8 cellular contexts compared by ENCODE assay signal in genomic region chr9:121271368-121272351, GRCh38. TPM values are rescaled to one million over a fixed set of nuclear protein-coding genes. Genes with fewer than 3 reads are reported as not detected.
A peak's percentile ranks its signal among the peaks of the same experiment; 100 is the strongest.
DNase-seq lines count a peak whose midpoint lies in the region; ATAC-seq and TF ChIP-seq lines count a peak whose summit lies in the region.

No MANE protein-coding gene starts in this region.

- H3K27me3 ChIP-seq in rectal smooth muscle tissue (ENCODE audit: control insufficient read depth, insufficient read depth, low read length), result no peaks in the 10 kb centered on the region

- peak; percentile 79 for DNase-seq in Daoy (ENCODE audit: low read depth)
- peak; percentile 85 for DNase-seq in Right ventricle myocardium inferior (ENCODE audit: missing footprints)
- DNase-seq in NCI-H1417 (lab: John Stamatoyannopoulos, UW), result no peak
- no peak for DNase-seq in NCI-H2171 treated with DMSO at 0.1 percent for 48 hours (lab: John Stamatoyannopoulos, UW)
- DNase-seq in NCI-H2227 (lab: John Stamatoyannopoulos, UW; ENCODE audit: unreplicated experiment), result no peak
- no peak for DNase-seq in stimulated activated naive CD8-positive, alpha-beta T cell treated with anti-CD3 and anti-CD28 coated beads, Interleukin-15, Interleukin-2, amounts not matched to agents 100 U/mL and 50 U/mL, for 24 hours

- H3K4me3 ChIP-seq in rectal smooth muscle tissue (ENCODE audit: low read length), result peak overlapping the region; percentile 14

- H3K4me1 ChIP-seq in rectal smooth muscle tissue (ENCODE audit: control insufficient read depth, insufficient read depth, low read length), result peaks cover 58% of the 10 kb centered on the region

- no peak overlapping the region for H3K9ac ChIP-seq in rectal smooth muscle tissue (ENCODE audit: low read length)

- no peaks in the 10 kb centered on the region for H3K36me3 ChIP-seq in rectal smooth muscle tissue (ENCODE audit: control insufficient read depth, insufficient read depth, low read length)

- intact Hi-C loops in Right ventricle myocardium inferior (cut with DNase I), result no loop called here

- ATAC-seq in SK-N-SH treated with all-trans-retinoic acid at 6 μM for 48 hours (peak; percentile 74), Right ventricle myocardium inferior (peak; percentile 69)
- ATAC-seq in stimulated activated naive CD8-positive, alpha-beta T cell treated with anti-CD3 and anti-CD28 coated beads, Interleukin-15, Interleukin-2, amounts not matched to agents 100 U/mL and 50 U/mL, for 24 hours, result no peak

- H3K27ac ChIP-seq in rectal smooth muscle tissue (ENCODE audit: low read depth, low read length), result peak overlapping the region; percentile 98

TF ChIP-seq in SK-N-SH treated with all-trans-retinoic acid at 6 μM for 48 hours, 23 proteins besides CTCF, POLR2A, EP300 and RAD21:
- no peak for TF ChIP-seq GLIS3 (CRISPR knock-in tag; IDR thresholded peaks at IDR 0.05)
- no peak for TF ChIP-seq ISL1 (CRISPR knock-in tag; IDR thresholded peaks at IDR 0.05)
- no peak for TF ChIP-seq ARNTL (CRISPR knock-in tag; IDR thresholded peaks at IDR 0.05; ENCODE audit: borderline replicate concordance, low read depth)
- TF ChIP-seq, protein P1, sequence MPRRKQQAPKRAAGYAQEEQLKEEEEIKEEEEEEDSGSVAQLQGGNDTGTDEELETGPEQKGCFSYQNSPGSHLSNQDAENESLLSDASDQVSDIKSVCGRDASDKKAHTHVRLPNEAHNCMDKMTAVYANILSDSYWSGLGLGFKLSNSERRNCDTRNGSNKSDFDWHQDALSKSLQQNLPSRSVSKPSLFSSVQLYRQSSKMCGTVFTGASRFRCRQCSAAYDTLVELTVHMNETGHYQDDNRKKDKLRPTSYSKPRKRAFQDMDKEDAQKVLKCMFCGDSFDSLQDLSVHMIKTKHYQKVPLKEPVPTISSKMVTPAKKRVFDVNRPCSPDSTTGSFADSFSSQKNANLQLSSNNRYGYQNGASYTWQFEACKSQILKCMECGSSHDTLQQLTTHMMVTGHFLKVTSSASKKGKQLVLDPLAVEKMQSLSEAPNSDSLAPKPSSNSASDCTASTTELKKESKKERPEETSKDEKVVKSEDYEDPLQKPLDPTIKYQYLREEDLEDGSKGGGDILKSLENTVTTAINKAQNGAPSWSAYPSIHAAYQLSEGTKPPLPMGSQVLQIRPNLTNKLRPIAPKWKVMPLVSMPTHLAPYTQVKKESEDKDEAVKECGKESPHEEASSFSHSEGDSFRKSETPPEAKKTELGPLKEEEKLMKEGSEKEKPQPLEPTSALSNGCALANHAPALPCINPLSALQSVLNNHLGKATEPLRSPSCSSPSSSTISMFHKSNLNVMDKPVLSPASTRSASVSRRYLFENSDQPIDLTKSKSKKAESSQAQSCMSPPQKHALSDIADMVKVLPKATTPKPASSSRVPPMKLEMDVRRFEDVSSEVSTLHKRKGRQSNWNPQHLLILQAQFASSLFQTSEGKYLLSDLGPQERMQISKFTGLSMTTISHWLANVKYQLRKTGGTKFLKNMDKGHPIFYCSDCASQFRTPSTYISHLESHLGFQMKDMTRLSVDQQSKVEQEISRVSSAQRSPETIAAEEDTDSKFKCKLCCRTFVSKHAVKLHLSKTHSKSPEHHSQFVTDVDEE (CRISPR knock-in tag; IDR thresholded peaks at IDR 0.05), result no peak
- no peak for TF ChIP-seq ZNF8 (CRISPR knock-in tag; IDR thresholded peaks at IDR 0.05)
- TF ChIP-seq ZFP30 (CRISPR knock-in tag; IDR thresholded peaks at IDR 0.05), result no peak

RNA-seq across cellular contexts. Expression of gene GSN, which starts 3.7 kb away (rescaled TPM):
- 94.4 and 95.2 TPM in 2 replicates for total RNA-seq in Daoy (2014; rRNA removed; shearing (Covaris generic))
- 966 TPM for total RNA-seq in Right ventricle myocardium inferior

Comparison
In these comparisons a context has a peak if more than half of its experiments do, and no peak if none do; other contexts are left out.
1. DNase-seq: peak in Daoy (single experiment) and Right ventricle myocardium inferior (single experiment); none in NCI-H1417 (0 of 3), NCI-H2171 treated with DMSO at 0.1 percent for 48 hours (single experiment), NCI-H2227 (single experiment) and stimulated activated naive CD8-positive, alpha-beta T cell treated with anti-CD3 and anti-CD28 coated beads, Interleukin-15, Interleukin-2, amounts not matched to agents 100 U/mL and 50 U/mL, for 24 hours (single experiment).
2. RNA of gene GSN, which starts 3.7 kb away (total RNA-seq): 966 TPM in Right ventricle myocardium inferior (single experiment); 94.4 to 95.2 TPM in Daoy; every median in the first group is over 10 times any median in the second.